10 cellular contexts compared by ENCODE assay signal in the genomic region with DNA sequence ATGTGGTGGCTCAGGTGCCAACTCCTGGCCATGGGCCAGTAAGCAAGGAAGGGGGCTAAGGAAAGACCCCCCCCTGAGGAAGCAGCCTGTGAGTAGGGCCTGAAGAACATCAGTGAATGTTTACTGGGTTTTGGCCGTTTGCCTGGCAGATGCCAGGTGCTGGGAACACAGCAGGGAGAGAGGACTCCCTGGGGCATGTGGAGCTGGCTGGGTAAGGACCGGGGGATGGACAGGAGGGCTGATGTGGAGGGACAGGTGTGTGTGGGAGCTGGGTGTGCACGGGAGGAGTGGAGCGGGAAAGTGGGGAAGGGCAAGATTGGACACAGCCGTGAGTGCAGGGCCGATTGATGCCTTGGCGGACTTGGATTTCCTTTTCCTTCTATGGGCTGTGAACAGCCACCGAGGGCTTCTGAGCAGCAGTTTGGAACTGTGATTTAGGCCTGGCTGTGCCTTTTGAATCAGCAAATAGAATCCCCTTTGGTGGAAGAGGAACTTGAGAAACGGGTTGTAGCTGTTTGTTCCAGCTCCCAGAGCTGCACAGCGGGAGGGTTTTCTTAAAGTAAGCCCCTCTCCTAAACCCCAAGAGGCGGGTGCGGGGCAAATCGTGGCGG. TPM values are rescaled to one million over a fixed set of nuclear protein-coding genes. Genes with fewer than 3 reads are reported as not detected.
DNase-seq lines count a peak whose midpoint lies in the region; ATAC-seq and TF ChIP-seq lines count a peak whose summit lies in the region.
"Had no signal": no experiment of that assay in that cellular context is flagged by ENCODE, and none has a peak within 500 bp of the region (broad histone marks: within the 10 kb centered on the region; RNA-seq: fewer than 3 reads in every experiment).

No MANE protein-coding gene starts in this region.

- intact Hi-C loops in colonic mucosa (cut with DNase I), result no loop called here

- no peak overlapping the region for H2BK12ac ChIP-seq in trophoblast cell (ENCODE audit: low read length)

- no peak overlapping the region for H3K4me3 ChIP-seq in colonic mucosa
- no peak overlapping the region for H3K4me3 ChIP-seq in trophoblast cell (ENCODE audit: low read depth, low read length)

- H4K8ac ChIP-seq in trophoblast cell (ENCODE audit: low read depth, low read length), result no peak overlapping the region

- peak overlapping the region; percentile 23 for H3K4ac ChIP-seq in trophoblast cell (ENCODE audit: low read depth, low read length)

- no peak overlapping the region for H4K12ac ChIP-seq in trophoblast cell (ENCODE audit: low read depth, low read length)

- no peak for TF ChIP-seq CTCF in colonic mucosa (IDR thresholded peaks at IDR 0.05)

- no peak overlapping the region for H3K14ac ChIP-seq in trophoblast cell (ENCODE audit: low read length)

- peak overlapping the region; percentile 66 for H2AFZ ChIP-seq in trophoblast cell (ENCODE audit: insufficient read depth, low read length, poor library complexity)

- DNase-seq in DMS79 (lab: John Stamatoyannopoulos, UW) (peak; percentile 97), NCI-H2081 (lab: John Stamatoyannopoulos, UW) (peak; percentile 58 to 79), colonic mucosa (no peak), trophoblast cell (peak in 1 of 2 donors; percentile 46), iPS-NIHi11 (ENCODE audit: low spot score) (no peak), kidney glomerular epithelial cell (lab: John Stamatoyannopoulos, UW) (no peak)
- no peak for DNase-seq in effector CD4-positive, alpha-beta T cell
- DNase-seq: EL had no signal

- no peak overlapping the region for H2BK5ac ChIP-seq in trophoblast cell (ENCODE audit: low read depth, low read length, poor library complexity)

- H2BK120ac ChIP-seq in trophoblast cell (ENCODE audit: insufficient read depth, low read length, poor library complexity), result peak overlapping the region; percentile 18

- H3K79me2 ChIP-seq in trophoblast cell (ENCODE audit: control insufficient read depth, insufficient read depth, low read length, poor library complexity), result no peaks in the 10 kb centered on the region

- H2AK5ac ChIP-seq in trophoblast cell (ENCODE audit: low read length), result no peak overlapping the region

- H3K9me3 ChIP-seq in colonic mucosa (no peaks in the 10 kb centered on the region), trophoblast cell (ENCODE audit: insufficient read depth, low read depth, low read length) (peaks cover 2% of the 10 kb centered on the region)

- WGBS in trophoblast cell (ENCODE audit: extremely low coverage, insufficient coverage, insufficient read length), result no CpG with 5 or more reads among the region's 14 CpGs

- no peaks in the 10 kb centered on the region for H3K36me3 ChIP-seq in colonic mucosa
- no peaks in the 10 kb centered on the region for H3K36me3 ChIP-seq in trophoblast cell (ENCODE audit: control insufficient read depth in 1 of 2, insufficient read depth in 2 of 2, low read length in 2 of 2)

- H3K23ac ChIP-seq in trophoblast cell (ENCODE audit: low read length), result no peak overlapping the region

- ATAC-seq in HG03039 (IDR thresholded peaks at IDR 0.05; ENCODE audit: unreplicated experiment), result no peak

- peaks cover 2% of the 10 kb centered on the region for H3K79me1 ChIP-seq in trophoblast cell (ENCODE audit: low read length)

- H3K4me2 ChIP-seq in trophoblast cell (ENCODE audit: low read length), result no peak overlapping the region

- H3K4me1 ChIP-seq in colonic mucosa, result no peaks in the 10 kb centered on the region
- peaks cover 17 to 24% of the 10 kb centered on the region in 2 experiments for H3K4me1 ChIP-seq in trophoblast cell (ENCODE audit: control insufficient read depth in 1 of 2, insufficient read depth in 2 of 2, low read length in 2 of 2)

- peaks cover 36% of the 10 kb centered on the region for H3K27me3 ChIP-seq in colonic mucosa
- H3K27me3 ChIP-seq in trophoblast cell (ENCODE audit: insufficient read depth, low read length), result no peaks in the 10 kb centered on the region

- H4K91ac ChIP-seq in trophoblast cell (ENCODE audit: low read depth, low read length), result no peak overlapping the region

- H3K18ac ChIP-seq in trophoblast cell (ENCODE audit: low read length), result peak overlapping the region; percentile 83

- H3K27ac ChIP-seq in colonic mucosa (peak overlapping the region; percentile 25), trophoblast cell (ENCODE audit: low read depth, low read length) (no peak overlapping the region)

- peak overlapping the region in 1 of 2 donors; percentile 26 for H3K9ac ChIP-seq in colonic mucosa (ENCODE audit: low read depth in 2 of 2, low read length in 2 of 2)
- no peak overlapping the region for H3K9ac ChIP-seq in trophoblast cell (ENCODE audit: low read length)

RNA-seq across cellular contexts. Expression of gene HMCN2, which starts 3.1 kb away (rescaled TPM):
- 10 to 100 TPM; 20.1 to 30.6 TPM for total RNA-seq in colonic mucosa
- 3.2 and 3.6 TPM in 2 replicates for polyA plus RNA-seq in trophoblast cell (2013)
- polyA plus RNA-seq: keratinocyte had no signal

Comparison
In these comparisons a context has a peak if more than half of its experiments do, and no peak if none do; other contexts are left out.
1. DNase-seq: peak in DMS79 (single experiment) and NCI-H2081 (2 of 2); none in colonic mucosa (single experiment), effector CD4-positive, alpha-beta T cell (single experiment), iPS-NIHi11 (single experiment) and kidney glomerular epithelial cell (single experiment).